Comparison of ENCODE assay signal across 8 cellular contexts in the genomic region with DNA sequence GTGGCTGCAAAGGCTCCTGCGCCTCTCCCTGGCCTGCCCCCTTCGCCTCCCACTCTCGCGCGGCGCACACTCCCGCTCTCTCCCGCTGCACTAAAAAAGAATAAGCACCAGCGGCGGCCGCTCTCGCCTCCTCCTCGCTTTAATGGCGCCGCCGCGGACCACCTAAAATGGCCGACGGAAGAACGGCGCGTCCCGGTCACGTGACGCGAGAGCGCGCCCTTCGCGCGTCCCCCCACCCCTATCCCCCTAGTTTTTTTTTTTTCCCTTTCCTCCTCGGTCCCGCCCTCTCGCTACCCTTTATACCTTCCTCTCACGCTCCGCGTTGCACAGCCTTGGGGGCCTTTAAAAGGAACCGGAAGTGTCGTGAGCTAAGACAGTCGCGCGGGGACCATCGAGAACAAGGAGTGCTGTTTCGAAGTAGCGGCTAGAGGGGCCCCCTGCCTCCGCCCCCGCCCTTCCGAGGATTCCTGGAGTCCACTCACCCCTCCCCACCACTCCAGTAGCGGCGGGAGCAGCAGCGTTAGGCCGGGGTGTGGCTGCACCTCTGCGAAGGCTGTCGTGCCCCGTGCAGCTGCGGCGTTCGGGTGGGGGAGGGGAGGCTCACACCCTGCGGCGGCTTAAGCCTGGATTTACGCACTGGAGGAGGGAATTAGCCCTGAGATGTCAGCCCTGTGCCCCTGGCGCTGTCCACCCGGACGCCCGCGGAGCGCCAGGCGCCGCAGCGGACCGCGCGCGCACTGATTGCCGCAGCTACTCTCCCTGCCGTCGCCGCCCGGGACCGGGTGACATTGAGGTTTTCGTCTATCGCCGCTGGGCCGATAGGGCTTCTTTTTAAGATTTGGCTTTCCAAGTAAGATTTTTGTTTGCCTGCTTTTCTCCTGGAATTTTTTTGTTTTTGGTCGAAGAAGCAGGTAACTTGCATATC.
DNase-seq lines count a peak whose midpoint lies in the region; ATAC-seq and TF ChIP-seq lines count a peak whose summit lies in the region.

A gene with protein sequence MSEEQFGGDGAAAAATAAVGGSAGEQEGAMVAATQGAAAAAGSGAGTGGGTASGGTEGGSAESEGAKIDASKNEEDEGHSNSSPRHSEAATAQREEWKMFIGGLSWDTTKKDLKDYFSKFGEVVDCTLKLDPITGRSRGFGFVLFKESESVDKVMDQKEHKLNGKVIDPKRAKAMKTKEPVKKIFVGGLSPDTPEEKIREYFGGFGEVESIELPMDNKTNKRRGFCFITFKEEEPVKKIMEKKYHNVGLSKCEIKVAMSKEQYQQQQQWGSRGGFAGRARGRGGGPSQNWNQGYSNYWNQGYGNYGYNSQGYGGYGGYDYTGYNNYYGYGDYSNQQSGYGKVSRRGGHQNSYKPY (minus strand): TSS at position 176 of the 925 bp plus-strand sequence. CDS start 313 bp downstream, outside the sequence.

- peak; percentile 98 for DNase-seq in AG09309 (ENCODE audit: low read depth)
- DNase-seq in NCI-H446 (lab: John Stamatoyannopoulos, UW), result peak; percentile 98
- DNase-seq in activated CD4-positive, CD25-positive, alpha-beta regulatory T cell treated with anti-CD3 and anti-CD28 coated beads, Interleukin-2, amount 50 U/mL, for 16 hours (ENCODE audit: low read depth, low spot score), result peak; percentile 90
- DNase-seq in central memory CD8-positive, alpha-beta T cell (ENCODE audit: low spot score in 2 of 2), result peak; percentile 80 to 89
- peak; percentile 100 for DNase-seq in iris pigment epithelial cell (ENCODE audit: low read depth)
- peak; percentile 90 to 92 for DNase-seq in stimulated activated CD4-positive, alpha-beta T cell treated with anti-CD3 and anti-CD28 coated beads, Interleukin-12 subunit alpha, Interleukin-12 subunit beta, amount 100 ng/mL, for 24 hours (ENCODE audit: low read depth in 2 of 2)

- no peaks in the 10 kb centered on the region for H3K9me3 Mint-ChIP-seq in central memory CD8-positive, alpha-beta T cell

- TF ChIP-seq CTCF in AG09309 (IDR thresholded peaks at IDR 0.05; ENCODE audit: control insufficient read depth, insufficient read depth, low read depth, low read length, missing control alignments), result no peak

- H3K4me3 ChIP-seq in AG09309 (ENCODE audit: control insufficient read depth, low read depth, low read length), result peak within 1 kb of the TSS; percentile 92

- peaks cover 45% of the 10 kb centered on the region for H3K36me3 Mint-ChIP-seq in central memory CD8-positive, alpha-beta T cell (ENCODE audit: insufficient read depth)

- no peaks in the 10 kb centered on the region for H3K27me3 Mint-ChIP-seq in central memory CD8-positive, alpha-beta T cell

- ATAC-seq in GM19025 (IDR thresholded peaks at IDR 0.05; ENCODE audit: low read depth, unreplicated experiment) (peak; percentile 91), HG03342 (IDR thresholded peaks at IDR 0.05; ENCODE audit: unreplicated experiment) (peak; percentile 93)
- ATAC-seq in central memory CD8-positive, alpha-beta T cell (replicated peaks; ENCODE audit: extremely low read depth, poor library complexity, severe bottlenecking), result peak; percentile 90

- H3K27ac Mint-ChIP-seq in central memory CD8-positive, alpha-beta T cell (ENCODE audit: low read depth), result peak within 1 kb of the TSS; percentile 97

- H3K4me3 Mint-ChIP-seq in central memory CD8-positive, alpha-beta T cell, result peak within 1 kb of the TSS; percentile 93

- H3K4me1 Mint-ChIP-seq in central memory CD8-positive, alpha-beta T cell, result peaks cover 62% of the 10 kb centered on the region

Comparison
In these comparisons a context has a peak if more than half of its experiments do, and no peak if none do; other contexts are left out.
1. Peak in every context shown above with its lines: DNase-seq, ATAC-seq and H3K4me3 ChIP-seq.